In genomic region chr9:70791936-70792335, GRCh38 we compare ENCODE assay signal across 1 cellular context.
TF ChIP-seq lines count a peak whose summit lies in the region.

No MANE protein-coding gene starts in this region.

TF ChIP-seq in GM23338, 12 proteins besides CTCF, POLR2A, EP300 and RAD21 (continued from another document):
- TF ChIP-seq ZNF462 (CRISPR knock-in tag; IDR thresholded peaks at IDR 0.05) (no peak), EZH2phosphoT487 (IDR thresholded peaks at IDR 0.05; ENCODE audit: unreplicated experiment) (no peak), ZNF114 (CRISPR knock-in tag; IDR thresholded peaks at IDR 0.05) (no peak), EZH2 (IDR thresholded peaks at IDR 0.05; ENCODE audit: low read depth, unreplicated experiment) (no peak), REST (IDR thresholded peaks at IDR 0.05; ENCODE audit: unreplicated experiment) (no peak), CREB1 (CRISPR knock-in tag; IDR thresholded peaks at IDR 0.05; ENCODE audit: low read depth) (no peak), ZNF331 (CRISPR knock-in tag; IDR thresholded peaks at IDR 0.05; ENCODE audit: low read depth) (no peak), STAT1 (IDR thresholded peaks at IDR 0.05; ENCODE audit: unreplicated experiment) (no peak), ETS1 (IDR thresholded peaks at IDR 0.05) (no peak), POLR2AphosphoS5 (IDR thresholded peaks at IDR 0.05; ENCODE audit: low read depth) (no peak)
